In genomic region chr3:45841380-45841700, GRCh38 we compare ENCODE assay signal across 8 cellular contexts. TPM values are rescaled to one million over a fixed set of nuclear protein-coding genes. Genes with fewer than 3 reads are reported as not detected.
A peak's percentile ranks its signal among the peaks of the same experiment; 100 is the strongest.
DNase-seq lines count a peak whose midpoint lies in the region; ATAC-seq and TF ChIP-seq lines count a peak whose summit lies in the region.

No MANE protein-coding gene starts in this region.

- H3K4me1 Mint-ChIP-seq in activated CD4-positive, alpha-beta memory T cell treated with anti-CD3 and anti-CD28 coated beads for 36 hours (ENCODE audit: low read depth) = peaks cover 11% of the 10 kb centered on the region
- peaks cover 6% of the 10 kb centered on the region for H3K4me1 Mint-ChIP-seq in progenitor cell of endocrine pancreas (ENCODE audit: low read depth)

- CTCF ChIA-PET in activated CD4-positive, alpha-beta memory T cell treated with anti-CD3 and anti-CD28 coated beads for 36 hours (lab: Charles Lee) = interaction anchor here (0.9 to 2.9 kb wide), 6 partner anchors 15 to 237 kb away, joined by 3 to 14 read pairs (median 4); no protein-coding TSS in a partner anchor

- peak overlapping the region; percentile 88 for H3K4me3 Mint-ChIP-seq in activated CD4-positive, alpha-beta memory T cell treated with anti-CD3 and anti-CD28 coated beads for 36 hours
- peak overlapping the region; percentile 92 for H3K4me3 Mint-ChIP-seq in progenitor cell of endocrine pancreas (ENCODE audit: low read depth)

- no peak for ATAC-seq in GM21367 (IDR thresholded peaks at IDR 0.05; ENCODE audit: unreplicated experiment)

- H3K36me3 Mint-ChIP-seq in activated CD4-positive, alpha-beta memory T cell treated with anti-CD3 and anti-CD28 coated beads for 36 hours = no peaks in the 10 kb centered on the region
- H3K36me3 Mint-ChIP-seq in progenitor cell of endocrine pancreas (ENCODE audit: insufficient read depth) = peaks cover 2% of the 10 kb centered on the region

- TF ChIP-seq CTCF in progenitor cell of endocrine pancreas (IDR thresholded peaks at IDR 0.05; ENCODE audit: unreplicated experiment) = no peak

- POLR2A ChIA-PET in activated CD4-positive, alpha-beta memory T cell treated with anti-CD3 and anti-CD28 coated beads for 36 hours (lab: Charles Lee) = interaction anchor here (0.9 to 2.1 kb wide), 3 partner anchors 40 to 79 kb away, joined by 3 to 8 read pairs (median 3); no protein-coding TSS in a partner anchor

- no peaks in the 10 kb centered on the region for H3K9me3 Mint-ChIP-seq in activated CD4-positive, alpha-beta memory T cell treated with anti-CD3 and anti-CD28 coated beads for 36 hours
- H3K9me3 Mint-ChIP-seq in progenitor cell of endocrine pancreas (ENCODE audit: low read depth) = peaks cover 4% of the 10 kb centered on the region

- peak overlapping the region; percentile 64 for H3K27ac Mint-ChIP-seq in activated CD4-positive, alpha-beta memory T cell treated with anti-CD3 and anti-CD28 coated beads for 36 hours
- H3K27ac Mint-ChIP-seq in progenitor cell of endocrine pancreas = peak overlapping the region; percentile 93

- intact Hi-C loops in activated CD4-positive, alpha-beta memory T cell treated with anti-CD3 and anti-CD28 coated beads for 36 hours (cut with micrococcal nuclease) = no loop called here

- peak; percentile 45 for DNase-seq in DMS 273 (lab: John Stamatoyannopoulos, UW; ENCODE audit: unreplicated experiment)
- no peak for DNase-seq in DMS 273 treated with DMSO at 0.1 percent for 48 hours (lab: John Stamatoyannopoulos, UW)
- DNase-seq in HK-2 (ENCODE audit: unreplicated experiment) = peak; percentile 9
- DNase-seq in activated CD4-positive, alpha-beta memory T cell treated with anti-CD3 and anti-CD28 coated beads for 36 hours = no peak
- DNase-seq in glomerular visceral epithelial cell (ENCODE audit: extremely low spot score) = peak; percentile 20
- DNase-seq in progenitor cell of endocrine pancreas (ENCODE audit: low spot score, unreplicated experiment) = no peak
- no peak for DNase-seq in NCI-H1105 (lab: John Stamatoyannopoulos, UW)

- H3K27me3 Mint-ChIP-seq in activated CD4-positive, alpha-beta memory T cell treated with anti-CD3 and anti-CD28 coated beads for 36 hours = no peaks in the 10 kb centered on the region
- H3K27me3 Mint-ChIP-seq in progenitor cell of endocrine pancreas = peaks cover 31% of the 10 kb centered on the region

RNA-seq across cellular contexts. Expression of gene LZTFL1, which starts 0.6 kb away (rescaled TPM):
- 1 to 10 TPM; 3.9 to 6.4 TPM for total RNA-seq in activated CD4-positive, alpha-beta memory T cell treated with anti-CD3 and anti-CD28 coated beads for 36 hours
- 28.1 and 29.3 TPM in 2 replicates for total RNA-seq in progenitor cell of endocrine pancreas

RNA-seq across cellular contexts. Expression of gene CCR9, which starts 45.0 kb away (rescaled TPM):
- not detected for total RNA-seq in activated CD4-positive, alpha-beta memory T cell treated with anti-CD3 and anti-CD28 coated beads for 36 hours
- not detected in 2 replicates for total RNA-seq in progenitor cell of endocrine pancreas

RNA-seq across cellular contexts. Expression of gene SLC6A20, which starts 45.0 kb away (rescaled TPM):
- not detected for total RNA-seq in activated CD4-positive, alpha-beta memory T cell treated with anti-CD3 and anti-CD28 coated beads for 36 hours
- not detected in 2 replicates for total RNA-seq in progenitor cell of endocrine pancreas

Comparison
In these comparisons a context has a peak if more than half of its experiments do, and no peak if none do; other contexts are left out.
1. DNase-seq: peak in DMS 273 (single experiment), HK-2 (single experiment) and glomerular visceral epithelial cell (single experiment); none in DMS 273 treated with DMSO at 0.1 percent for 48 hours (single experiment), activated CD4-positive, alpha-beta memory T cell treated with anti-CD3 and anti-CD28 coated beads for 36 hours (single experiment), progenitor cell of endocrine pancreas (single experiment) and NCI-H1105 (single experiment).